In genomic region chr19:51441410-51442390, GRCh38 we compare ENCODE assay signal across 1 cellular context.
TF ChIP-seq lines count a peak whose summit lies in the region.

No MANE protein-coding gene starts in this region.

TF ChIP-seq in K562, 482 proteins besides CTCF, POLR2A, EP300 and RAD21 (continued from another document):
- TF ChIP-seq DEAF1 (CRISPR knock-in tag; IDR thresholded peaks at IDR 0.05) (no peak), CEBPB (tag; IDR thresholded peaks at IDR 0.05) (no peak; the same call in 1 of the 2 replicates), TEAD4 (IDR thresholded peaks at IDR 0.05; ENCODE audit: low read length) (no peak), TEAD4 (CRISPR knock-in tag; IDR thresholded peaks at IDR 0.05; ENCODE audit: borderline replicate concordance) (no peak), CEBPZ (IDR thresholded peaks at IDR 0.05; ENCODE audit: borderline replicate concordance, low read depth, low read length) (no peak)
